13 cellular contexts compared by ENCODE assay signal in genomic region chr2:96353606-96354095, GRCh38. TPM values are rescaled to one million over a fixed set of nuclear protein-coding genes. Genes with fewer than 3 reads are reported as not detected.
DNase-seq lines count a peak whose midpoint lies in the region; ATAC-seq, FAIRE-seq and TF ChIP-seq lines count a peak whose summit lies in the region.
"Had no signal": no experiment of that assay in that cellular context is flagged by ENCODE, and none has a peak within 500 bp of the region (broad histone marks: within the 10 kb centered on the region; RNA-seq: fewer than 3 reads in every experiment).

No MANE protein-coding gene starts in this region.

- no peaks in the 10 kb centered on the region for H3K27me3 ChIP-seq in SK-N-SH (ENCODE audit: insufficient read depth)
- no peaks in the 10 kb centered on the region for H3K27me3 ChIP-seq in right lobe of liver
- no peaks in the 10 kb centered on the region for H3K27me3 ChIP-seq in thoracic aorta (replicated peaks; ENCODE audit: insufficient read depth)
- H3K27me3 ChIP-seq: foreskin keratinocyte had no signal

- peaks cover 15% of the 10 kb centered on the region for H3F3A ChIP-seq in SK-N-SH (replicated peaks; ENCODE audit: insufficient read depth)

- H3K9me3 ChIP-seq in SK-N-SH: no peaks in the 10 kb centered on the region
- H3K9me3 ChIP-seq in right lobe of liver: no peaks in the 10 kb centered on the region
- H3K9me3 ChIP-seq in thoracic aorta: no peaks in the 10 kb centered on the region

- intact Hi-C loops in right lobe of liver (cut with DNase I): no loop called here

- ATAC-seq in esophagus mucosa: peak; percentile 45
- peak in 3 of 4 donors; percentile 6 to 9 (median 7) for ATAC-seq in right lobe of liver
- peak; percentile 51 for ATAC-seq in thoracic aorta (ENCODE audit: insufficient number of reproducible peaks, low FRiP score, low read depth)
- no peak for ATAC-seq in GM19397 (IDR thresholded peaks at IDR 0.05; ENCODE audit: unreplicated experiment)

- H3K9me2 ChIP-seq in SK-N-SH: no peaks in the 10 kb centered on the region

- peaks cover 4% of the 10 kb centered on the region; the same call in 1 of the 2 replicates for H4K20me1 ChIP-seq in SK-N-SH (ENCODE audit: insufficient read depth)

- DNase-seq in SK-N-SH: no peak
- no peak for DNase-seq in right lobe of liver
- no peak for DNase-seq in thoracic aorta (ENCODE audit: low spot score)
- DNase-seq in GM19239 (ENCODE audit: insufficient read length, low spot score): no peak
- no peak for DNase-seq in H54 (ENCODE audit: insufficient read length, low spot score)
- no peak for DNase-seq in GM10266 (ENCODE audit: extremely low spot score)
- DNase-seq: activated naive CD4-positive, alpha-beta T cell treated with Interleukin-2 at 50 U/mL for 16 hours; foreskin keratinocyte; islet precursor cell; MV-4-11 had no signal

- TF ChIP-seq POLR2A in right lobe of liver (IDR thresholded peaks at IDR 0.05) (no peak), H54 (IDR thresholded peaks at IDR 0.05; ENCODE audit: low read depth, low read length) (no peak)

- no peak for FAIRE-seq in GM19239 (lab: Jason Lieb, UNC)
- no peak for FAIRE-seq in H54 (lab: Jason Lieb, UNC)

- peaks cover 8% of the 10 kb centered on the region; the same call in 1 of the 2 replicates for H3K79me2 ChIP-seq in SK-N-SH (ENCODE audit: insufficient read depth)

- no peak for TF ChIP-seq EP300 in SK-N-SH (IDR thresholded peaks at IDR 0.05; ENCODE audit: borderline replicate concordance in 1 of 2, low read depth in 1 of 2, low read length in 1 of 2)

- POLR2A ChIA-PET in SK-N-SH (lab: Yijun Ruan, JAX): interaction anchor here (1.0 kb wide), 1 partner anchor 17 kb away, joined by 3 read pairs; no protein-coding TSS in a partner anchor

- H3K9ac ChIP-seq in SK-N-SH: peak overlapping the region; percentile 41

- peak overlapping the region; percentile 74 for H3K4me2 ChIP-seq in SK-N-SH

- TF ChIP-seq CTCF in SK-N-SH (IDR thresholded peaks at IDR 0.05) (no peak), right lobe of liver (IDR thresholded peaks at IDR 0.05) (no peak), thoracic aorta (IDR thresholded peaks at IDR 0.05) (peak; percentile 23), GM10266 (IDR thresholded peaks at IDR 0.05; ENCODE audit: control insufficient read depth, insufficient read depth, low read depth, missing control alignments) (no peak)

- H3K4me3 ChIP-seq in SK-N-SH (ENCODE audit: low read depth in 2 of 2, low read length in 1 of 2) (peak overlapping the region in 1 of 2 experiments; percentile 25; a peak in 3 of 4 replicates), right lobe of liver (no peak overlapping the region), thoracic aorta (peak overlapping the region; percentile 41)
- H3K4me3 ChIP-seq: SK-N-MC had no signal

- CTCF ChIA-PET in SK-N-SH (lab: Yijun Ruan, JAX): no interaction called here

- H3K27ac ChIP-seq in SK-N-SH (ENCODE audit: low read depth in 2 of 2, low read length in 1 of 2) (peak overlapping the region; percentile 78 to 96), right lobe of liver (peak overlapping the region in 2 of 3 donors; percentile 24 to 27), thoracic aorta (peak overlapping the region; percentile 66 to 75)
- H3K27ac ChIP-seq: foreskin keratinocyte, SK-N-MC had no signal

- TF ChIP-seq RAD21 in SK-N-SH (IDR thresholded peaks at IDR 0.05; ENCODE audit: low read length): no peak

- peaks cover 7 to 20% of the 10 kb centered on the region in 2 experiments for H3K36me3 ChIP-seq in SK-N-SH (replicated peaks in 1 of 2; ENCODE audit: control insufficient read depth in 1 of 2, insufficient read depth in 2 of 2, low read length in 1 of 2)
- no peaks in the 10 kb centered on the region for H3K36me3 ChIP-seq in right lobe of liver
- H3K36me3 ChIP-seq in thoracic aorta: no peaks in the 10 kb centered on the region

- H3K4me1 ChIP-seq in SK-N-SH (ENCODE audit: control insufficient read depth in 1 of 2, insufficient read depth in 2 of 2, low read depth in 1 of 2, low read length in 1 of 2) (peaks cover 10 to 19% of the 10 kb centered on the region in 2 experiments; a peak in 2 of 4 replicates), right lobe of liver (peaks cover 0 to 18% (median 2%) of the 10 kb centered on the region in 4 donors), thoracic aorta (ENCODE audit: control insufficient read depth in 1 of 2, low read depth in 2 of 2) (peaks cover 16 to 46% of the 10 kb centered on the region in 2 donors)
- H3K4me1 ChIP-seq: foreskin keratinocyte had no signal

- WGBS in SK-N-SH (ENCODE audit: low lambda C conversion rate): 37% methylated on average over 4 of the region's 4 CpGs
- WGBS in right lobe of liver (ENCODE audit: insufficient coverage, low coverage, low lambda C conversion rate, missing lambda C conversion rate): 43% methylated on average over 4 of the region's 4 CpGs

- H2AFZ ChIP-seq in SK-N-SH (ENCODE audit: low read depth): no peak overlapping the region

TF ChIP-seq in SK-N-SH, 30 proteins besides CTCF, POLR2A, EP300 and RAD21 (continues in another document):
- TF ChIP-seq RXRA (IDR thresholded peaks at IDR 0.05; ENCODE audit: borderline replicate concordance, low read depth) (no peak), RFX5 (IDR thresholded peaks at IDR 0.05; ENCODE audit: low read length) (no peak), PBX3 (IDR thresholded peaks at IDR 0.05) (no peak), USF2 (IDR thresholded peaks at IDR 0.05; ENCODE audit: borderline replicate concordance, low read depth, low read length) (no peak), GABPA (IDR thresholded peaks at IDR 0.05; ENCODE audit: low read depth) (0 out of 2 replicates have a peak, but pooled peaks have one; percentile 15), GATA2 (CRISPR knock-in tag; IDR thresholded peaks at IDR 0.05) (no peak), YY1 (IDR thresholded peaks at IDR 0.05; ENCODE audit: low read depth) (no peak), FOSL2 (IDR thresholded peaks at IDR 0.05; ENCODE audit: borderline replicate concordance, low read depth) (no peak), MAX (IDR thresholded peaks at IDR 0.05; ENCODE audit: low read depth) (no peak), POLR2AphosphoS5 (IDR thresholded peaks at IDR 0.05; ENCODE audit: low read depth, low read length) (no peak), TEAD4 (IDR thresholded peaks at IDR 0.05; ENCODE audit: borderline replicate concordance, insufficient read depth) (no peak), SIN3A (IDR thresholded peaks at IDR 0.05; ENCODE audit: borderline replicate concordance, low read depth, low read length) (no peak), TCF12 (IDR thresholded peaks at IDR 0.05) (no peak), MEF2A (IDR thresholded peaks at IDR 0.05; ENCODE audit: borderline replicate concordance, low read depth) (peak; percentile 46; the same call in 1 of the 2 replicates)

RNA-seq across cellular contexts. Expression of gene NCAPH, which starts 18.1 kb away (rescaled TPM):
- 17.0 and 17.8 TPM in 2 replicates for polyA plus RNA-seq in SK-N-SH (2012; rRNA removed)
- polyA plus RNA-seq in SK-N-SH (2012; cell fraction: cytosol; rRNA removed): 15.0 and 17.0 TPM in 2 replicates
- 15.2 and 15.8 TPM in 2 replicates for polyA plus RNA-seq in SK-N-SH (2012; cell fraction: nucleus; rRNA removed)
- 11.7 TPM for total RNA-seq in esophagus mucosa
- total RNA-seq in right lobe of liver: 1 to 10 TPM in 2 of 6 experiments, under 1 TPM in 4; 0.24 to 1.6 (median 0.72) TPM
- total RNA-seq in thoracic aorta: 1 to 10 TPM in 1 of 2 donors, not detected in 1; 1.3 TPM

RNA-seq across cellular contexts. Expression of gene ITPRIPL1, which starts 28.5 kb away (rescaled TPM):
- 4.3 and 5.0 TPM in 2 replicates for polyA plus RNA-seq in SK-N-SH (2012; rRNA removed)
- 5.0 and 6.1 TPM in 2 replicates for polyA plus RNA-seq in SK-N-SH (2012; cell fraction: cytosol; rRNA removed)
- polyA plus RNA-seq in SK-N-SH (2012; cell fraction: nucleus; rRNA removed): 3.4 and 3.6 TPM in 2 replicates
- total RNA-seq in esophagus mucosa (1.8 TPM), right lobe of liver (1 to 10 TPM in 1 of 6 experiments, under 1 TPM in 5; 0.15 to 1.2 (median 0.24) TPM), thoracic aorta (1 to 10 TPM in 1 of 2 donors, under 1 TPM in 1; 0.63 to 1.6 TPM)

RNA-seq across cellular contexts. Expression of gene SNRNP200, which starts 48.3 kb away (rescaled TPM):
- polyA plus RNA-seq in SK-N-SH (2012; rRNA removed): 165 and 177 TPM in 2 replicates
- 104 and 134 TPM in 2 replicates for polyA plus RNA-seq in SK-N-SH (2012; cell fraction: cytosol; rRNA removed)
- 437 and 481 TPM in 2 replicates for polyA plus RNA-seq in SK-N-SH (2012; cell fraction: nucleus; rRNA removed)
- total RNA-seq in esophagus mucosa (66.6 TPM), right lobe of liver (10 to 100 TPM; 43.6 to 52.5 (median 46.8) TPM), thoracic aorta (10 to 100 TPM; 77.2 to 85.6 TPM)

Comparison
In these comparisons a context has a peak if more than half of its experiments do, and no peak if none do; other contexts are left out.
1. H3K27ac ChIP-seq: peak in every context shown above with its lines; median percentile 87 in SK-N-SH; 70 in thoracic aorta; 26 in right lobe of liver.